ENCODE assay signal across 1 cellular context in genomic region chr3:100105536-100105935, GRCh38.
TF ChIP-seq lines count a peak whose summit lies in the region.

No MANE protein-coding gene starts in this region.

TF ChIP-seq in GM23338, 12 proteins besides CTCF, POLR2A, EP300 and RAD21 (continued from another document):
- TF ChIP-seq REST (IDR thresholded peaks at IDR 0.05; ENCODE audit: unreplicated experiment) = no peak
- no peak for TF ChIP-seq ZNF114 (CRISPR knock-in tag; IDR thresholded peaks at IDR 0.05)
- TF ChIP-seq JUNB (IDR thresholded peaks at IDR 0.05; ENCODE audit: unreplicated experiment) = no peak
- TF ChIP-seq NANOG (IDR thresholded peaks at IDR 0.05; ENCODE audit: borderline replicate concordance) = no peak
